Comparison of ENCODE assay signal across 1 cellular context in genomic region chr7:2863461-2864066, GRCh38.
TF ChIP-seq lines count a peak whose summit lies in the region.

No MANE protein-coding gene starts in this region.

TF ChIP-seq in HepG2, 621 proteins besides CTCF, POLR2A, EP300 and RAD21 (continued from another document and continues in another):
- TF ChIP-seq CREB3 (CRISPR knock-in tag; IDR thresholded peaks at IDR 0.05) (0 out of 2 replicates have a peak, but pooled peaks have one; percentile 68), PAX8 (CRISPR knock-in tag; IDR thresholded peaks at IDR 0.05; ENCODE audit: borderline replicate concordance) (no peak), CAMTA2 (CRISPR knock-in tag; IDR thresholded peaks at IDR 0.05; ENCODE audit: borderline replicate concordance) (no peak), ZNF264 (CRISPR knock-in tag; IDR thresholded peaks at IDR 0.05) (no peak; the same call in 1 of the 2 replicates), SMAD3 (CRISPR knock-in tag; IDR thresholded peaks at IDR 0.05) (peak; percentile 39; the same call in 1 of the 2 replicates), PCBP2 (optimal IDR thresholded peaks at IDR 0.05; ENCODE audit: low read depth, low read length, poor library complexity, severe bottlenecking) (no peak), ZBTB37 (CRISPR knock-in tag; IDR thresholded peaks at IDR 0.05) (no peak), SRSF4 (IDR thresholded peaks at IDR 0.05; ENCODE audit: low read depth, low read length, poor library complexity, severe bottlenecking) (no peak), SMAD9 (CRISPR knock-in tag; IDR thresholded peaks at IDR 0.05) (no peak; the same call in 1 of the 2 replicates), GFI1 (CRISPR knock-in tag; IDR thresholded peaks at IDR 0.05; ENCODE audit: borderline replicate concordance) (peak; percentile 98), ZFP41 (CRISPR knock-in tag; IDR thresholded peaks at IDR 0.05; ENCODE audit: borderline replicate concordance) (no peak), ZFYVE20 (CRISPR knock-in tag; IDR thresholded peaks at IDR 0.05; ENCODE audit: borderline replicate concordance, low read depth) (no peak), FOXM1 (CRISPR knock-in tag; IDR thresholded peaks at IDR 0.05) (no peak), LBX2 (CRISPR knock-in tag; IDR thresholded peaks at IDR 0.05; ENCODE audit: borderline replicate concordance) (no peak), E2F5 (CRISPR knock-in tag; conservative IDR thresholded peaks at IDR 0.05) (no peak), BCL3 (CRISPR knock-in tag; IDR thresholded peaks at IDR 0.05) (no peak; the same call in 1 of the 2 replicates), ATAD3A (CRISPR knock-in tag; IDR thresholded peaks at IDR 0.05) (no peak), ZBTB4 (CRISPR knock-in tag; IDR thresholded peaks at IDR 0.05; ENCODE audit: borderline replicate concordance) (no peak), AFF4 (CRISPR knock-in tag; IDR thresholded peaks at IDR 0.05) (no peak), TARDBP (CRISPR knock-in tag; IDR thresholded peaks at IDR 0.05) (peak; percentile 58; the same call in 1 of the 2 replicates), DNMT3B (CRISPR knock-in tag; conservative IDR thresholded peaks at IDR 0.05) (no peak), E2F1 (CRISPR knock-in tag; IDR thresholded peaks at IDR 0.05) (no peak), CCAR2 (optimal IDR thresholded peaks at IDR 0.05; ENCODE audit: low read depth, low read length) (peak; percentile 57), ZNF598 (CRISPR knock-in tag; IDR thresholded peaks at IDR 0.05; ENCODE audit: borderline replicate concordance) (no peak), ZNF337 (CRISPR knock-in tag; IDR thresholded peaks at IDR 0.05; ENCODE audit: borderline replicate concordance, low read depth) (no peak), ZNF224 (CRISPR knock-in tag; IDR thresholded peaks at IDR 0.05) (no peak), TRIM24 (CRISPR knock-in tag; IDR thresholded peaks at IDR 0.05) (no peak), ZNF577 (CRISPR knock-in tag; IDR thresholded peaks at IDR 0.05; ENCODE audit: borderline replicate concordance, low read depth) (no peak), ZNF44 (CRISPR knock-in tag; IDR thresholded peaks at IDR 0.05) (no peak), ATF2 (CRISPR knock-in tag; IDR thresholded peaks at IDR 0.05) (no peak), TERF1 (CRISPR knock-in tag; IDR thresholded peaks at IDR 0.05) (no peak), ZNF510 (CRISPR knock-in tag; IDR thresholded peaks at IDR 0.05; ENCODE audit: low read depth) (no peak), NCOA2 (CRISPR knock-in tag; IDR thresholded peaks at IDR 0.05) (peak; percentile 30; the same call in 1 of the 2 replicates), JUN (CRISPR knock-in tag; IDR thresholded peaks at IDR 0.05) (peak; percentile 88), ZNF350 (CRISPR knock-in tag; IDR thresholded peaks at IDR 0.05; ENCODE audit: borderline replicate concordance, low read depth) (peak; percentile 69), ZZZ3 (CRISPR knock-in tag; IDR thresholded peaks at IDR 0.05; ENCODE audit: borderline replicate concordance) (0 out of 2 replicates have a peak, but pooled peaks have one; percentile 48), ZNF629 (CRISPR knock-in tag; conservative IDR thresholded peaks at IDR 0.05) (no peak), CREM (IDR thresholded peaks at IDR 0.05) (no peak; the same call in 1 of the 2 replicates), CREM (CRISPR knock-in tag; IDR thresholded peaks at IDR 0.05) (no peak), IKZF4 (CRISPR knock-in tag; IDR thresholded peaks at IDR 0.05; ENCODE audit: borderline replicate concordance, low read depth, not compliant biosample characterization) (no peak), ZNF580 (CRISPR knock-in tag; IDR thresholded peaks at IDR 0.05; ENCODE audit: borderline replicate concordance, low read depth) (peak; percentile 63; the same call in 1 of the 2 replicates), HDAC2 (CRISPR knock-in tag; IDR thresholded peaks at IDR 0.05) (peak; percentile 67; the same call in 1 of the 2 replicates), ZNF720 (CRISPR knock-in tag; IDR thresholded peaks at IDR 0.05) (no peak), ELF4 (CRISPR knock-in tag; IDR thresholded peaks at IDR 0.05; ENCODE audit: borderline replicate concordance) (peak; percentile 88; the same call in 1 of the 2 replicates), DNMT1 (CRISPR knock-in tag; IDR thresholded peaks at IDR 0.05) (no peak), NR0B2 (CRISPR knock-in tag; IDR thresholded peaks at IDR 0.05) (no peak), ZNF850 (CRISPR knock-in tag; conservative IDR thresholded peaks at IDR 0.05) (no peak), TEAD3 (CRISPR knock-in tag; optimal IDR thresholded peaks at IDR 0.05; ENCODE audit: borderline replicate concordance) (peak; percentile 40), ZNF737 (CRISPR knock-in tag; IDR thresholded peaks at IDR 0.05; ENCODE audit: borderline replicate concordance) (no peak), ZNF777 (CRISPR knock-in tag; IDR thresholded peaks at IDR 0.05) (0 out of 2 replicates have a peak, but pooled peaks have one; percentile 44), FOXA1 (IDR thresholded peaks at IDR 0.05) (no peak), FOXA1 (CRISPR knock-in tag; IDR thresholded peaks at IDR 0.05) (peak; percentile 76)
